10 cellular contexts compared by ENCODE assay signal in the genomic region with DNA sequence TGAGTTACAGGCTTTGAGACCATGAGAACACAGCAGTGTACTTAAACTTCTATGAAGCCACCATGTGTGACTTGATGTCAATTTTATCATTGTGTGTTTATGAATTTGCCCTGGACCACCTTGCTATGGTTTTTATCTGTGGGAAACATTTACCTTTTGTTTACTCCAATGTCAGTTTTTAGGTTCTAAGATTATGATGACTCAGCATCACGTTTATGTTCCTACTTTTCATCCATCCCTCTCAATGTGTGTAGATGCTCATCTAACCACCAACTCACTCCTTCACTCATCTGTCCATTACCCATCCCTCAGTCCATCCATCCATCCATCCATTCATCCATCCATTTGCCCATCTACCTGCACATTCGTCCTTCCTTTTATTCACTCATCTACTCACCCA.
"Had no signal": no experiment of that assay in that cellular context is flagged by ENCODE, and none has a peak within 500 bp of the region (broad histone marks: within the 10 kb centered on the region; RNA-seq: fewer than 3 reads in every experiment).

No MANE protein-coding gene starts in this region.

- H3K27ac ChIP-seq: GM23248, KMS-11 had no signal

- H3K9ac ChIP-seq: GM23248, KMS-11 had no signal

- H3K27ac Mint-ChIP-seq: H9, HFFc6 had no signal

- H3K9me3 Mint-ChIP-seq: H9, HFFc6 had no signal

- H3K4me2 ChIP-seq: KMS-11 had no signal

- DNase-seq: GM23248, GOT3, H9, HCEC 1CT, HFFc6, Karpas-422, KBM-7 had no signal

- H2AFZ ChIP-seq: GM23248 had no signal

- H3K4me3 ChIP-seq: GM23248 had no signal

- H3K4me3 Mint-ChIP-seq: H9, HFFc6 had no signal

- FAIRE-seq: H54, HTR-8/SVneo had no signal
